ENCODE assay signal across 23 cellular contexts in the genomic region with DNA sequence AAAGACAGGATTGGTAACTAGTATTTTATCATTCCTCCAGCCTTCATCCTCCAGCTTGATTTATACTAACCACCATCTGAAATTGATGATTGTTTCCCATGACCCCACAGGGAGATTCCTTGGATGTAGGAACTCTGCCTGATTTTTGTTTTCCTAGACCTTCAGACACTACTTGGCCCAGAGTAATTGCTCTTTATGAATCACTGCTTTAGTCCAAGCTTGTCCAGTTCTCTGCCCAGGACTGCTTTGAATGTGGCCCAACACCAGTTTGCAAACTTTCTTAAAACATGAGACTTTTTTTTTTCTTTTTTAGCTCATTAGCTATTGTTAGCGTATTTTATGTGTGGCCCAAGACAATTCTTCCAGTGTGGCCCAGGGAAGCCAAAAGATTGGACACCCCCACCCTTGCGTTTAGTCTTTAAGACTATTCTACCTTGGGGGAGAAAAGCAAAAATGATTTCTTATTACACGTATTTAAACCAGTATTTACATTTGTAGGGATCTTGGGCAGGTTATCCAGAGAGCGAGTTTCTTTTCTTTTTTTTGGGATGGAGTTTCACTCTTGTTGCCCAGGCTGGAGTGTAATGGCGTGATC. TPM values are rescaled to one million over a fixed set of nuclear protein-coding genes. Genes with fewer than 3 reads are reported as not detected.
DNase-seq lines count a peak whose midpoint lies in the region; ATAC-seq and TF ChIP-seq lines count a peak whose summit lies in the region.
"Had no signal": no experiment of that assay in that cellular context is flagged by ENCODE, and none has a peak within 500 bp of the region (broad histone marks: within the 10 kb centered on the region; RNA-seq: fewer than 3 reads in every experiment).

No MANE protein-coding gene starts in this region.

- H3K27ac ChIP-seq in spleen (peak overlapping the region in 5 of 8 donors; percentile 28 to 74 (median 72)), heart right ventricle (peak overlapping the region in 1 of 10 donors; percentile 54)
- H3K27ac ChIP-seq: dorsolateral prefrontal cortex, hepatocyte, HL-60, prostate gland, tibial nerve had no signal

- H3K27ac Mint-ChIP-seq in glutamatergic neuron (ENCODE audit: unreplicated experiment) (peak overlapping the region; percentile 60), MCF 10A (ENCODE audit: low read depth, unreplicated experiment) (no peak overlapping the region)
- no peak overlapping the region for H3K27ac Mint-ChIP-seq in stimulated activated effector memory CD8-positive, alpha-beta T cell treated with anti-CD3 and anti-CD28 coated beads, Interleukin-12 subunit alpha, Interleukin-12 subunit beta, amount 100 ng/mL, for 72 hours
- H3K27ac Mint-ChIP-seq: activated CD4-positive, alpha-beta memory T cell treated with anti-CD3 and anti-CD28 coated beads for 36 hours; activated naive CD4-positive, alpha-beta T cell treated with anti-CD3 and anti-CD28 coated beads, Interleukin-2, amount 50 U/mL, for 24 hours; natural killer cell treated with Interleukin-12 subunit alpha and Interleukin-12 subunit beta and Interleukin-15 and Interleukin-18, amount 100 ng/mL, for 72 hours had no signal

- CTCF ChIA-PET in MCF 10A (lab: Yijun Ruan, JAX) = interaction anchor here (0.6 to 1.6 kb wide), 3 partner anchors 19 to 973 kb away, joined by 3 to 5 read pairs (median 4); no protein-coding TSS in a partner anchor

- H3K4me3 Mint-ChIP-seq in glutamatergic neuron (ENCODE audit: unreplicated experiment) = peak overlapping the region; percentile 69
- no peak overlapping the region for H3K4me3 Mint-ChIP-seq in MCF 10A (ENCODE audit: unreplicated experiment)
- H3K4me3 Mint-ChIP-seq in stimulated activated effector memory CD8-positive, alpha-beta T cell treated with anti-CD3 and anti-CD28 coated beads, Interleukin-12 subunit alpha, Interleukin-12 subunit beta, amount 100 ng/mL, for 72 hours = no peak overlapping the region
- H3K4me3 Mint-ChIP-seq: activated CD4-positive, alpha-beta memory T cell treated with anti-CD3 and anti-CD28 coated beads for 36 hours; activated naive CD4-positive, alpha-beta T cell treated with anti-CD3 and anti-CD28 coated beads, Interleukin-2, amount 50 U/mL, for 24 hours; activated T-cell treated with anti-CD3 and anti-CD28 coated beads, Interleukin-2, amount 50 U/mL, for 4 hours; natural killer cell treated with Interleukin-12 subunit alpha and Interleukin-12 subunit beta and Interleukin-15 and Interleukin-18, amount 100 ng/mL, for 72 hours had no signal

- H3K9me3 ChIP-seq in adipocyte (ENCODE audit: control insufficient read depth, low read length) (no peaks in the 10 kb centered on the region), spleen (no peaks in the 10 kb centered on the region), heart right ventricle (no peaks in the 10 kb centered on the region)
- H3K9me3 ChIP-seq: prostate gland, tibial nerve had no signal

- POLR2A ChIA-PET in MCF 10A (lab: Yijun Ruan, JAX) = interaction anchor here (0.7 to 0.9 kb wide), 2 partner anchors 10 to 12 kb away, joined by 3 read pairs; no protein-coding TSS in a partner anchor

- ATAC-seq in heart right ventricle = no peak
- no peak for ATAC-seq in stimulated activated effector memory CD8-positive, alpha-beta T cell treated with anti-CD3 and anti-CD28 coated beads, Interleukin-12 subunit alpha, Interleukin-12 subunit beta, amount 100 ng/mL, for 72 hours
- ATAC-seq: activated T-cell treated with anti-CD3 and anti-CD28 coated beads, Interleukin-2, amount 50 U/mL, for 4 hours; HCT116; natural killer cell treated with Interleukin-12 subunit alpha and Interleukin-12 subunit beta and Interleukin-15 and Interleukin-18, amount 100 ng/mL, for 72 hours had no signal

- DNase-seq in EL = peak; percentile 69
- DNase-seq in adipocyte (ENCODE audit: low read depth) = peak; percentile 26
- no peak for DNase-seq in glutamatergic neuron
- no peak for DNase-seq in spleen
- DNase-seq in MCF 10A (ENCODE audit: unreplicated experiment) = no peak
- DNase-seq in heart right ventricle = no peak
- no peak for DNase-seq in T1000 (lab: John Stamatoyannopoulos, UW)
- DNase-seq in stimulated activated effector memory CD8-positive, alpha-beta T cell treated with anti-CD3 and anti-CD28 coated beads, Interleukin-12 subunit alpha, Interleukin-12 subunit beta, amount 100 ng/mL, for 72 hours (ENCODE audit: low spot score in 2 of 2) = no peak
- DNase-seq: activated CD4-positive, alpha-beta memory T cell treated with anti-CD3 and anti-CD28 coated beads for 36 hours; activated T-cell treated with anti-CD3 and anti-CD28 coated beads, Interleukin-2, amount 50 U/mL, for 4 hours; dorsolateral prefrontal cortex; erythroblast; kidney glomerular epithelial cell; mesendoderm; NCI-H2029; NCI-H446 treated with DMSO at 0.1 percent for 48 hours had no signal

- 90 to 95% (median 93%) methylated on average over 5 of the region's 5 CpGs for WGBS in spleen, 5 donors
- WGBS in heart right ventricle, 2 donors = 91 to 92% methylated on average over 5 of the region's 5 CpGs

- TF ChIP-seq CTCF in glutamatergic neuron (IDR thresholded peaks at IDR 0.05; ENCODE audit: partially characterized antibody, unreplicated experiment) = no peak
- no peak for TF ChIP-seq CTCF in spleen (IDR thresholded peaks at IDR 0.05 in 8 of 11, conservative IDR thresholded peaks at IDR 0.05 in 3 of 11)
- no peak for TF ChIP-seq CTCF in MCF 10A (IDR thresholded peaks at IDR 0.05; ENCODE audit: unreplicated experiment)
- TF ChIP-seq CTCF in heart right ventricle (IDR thresholded peaks at IDR 0.05) = no peak

- H3K4me1 Mint-ChIP-seq in glutamatergic neuron (ENCODE audit: low read depth, unreplicated experiment) (peaks cover 64% of the 10 kb centered on the region), MCF 10A (ENCODE audit: insufficient read depth, unreplicated experiment) (peaks cover 28% of the 10 kb centered on the region)
- no peaks in the 10 kb centered on the region for H3K4me1 Mint-ChIP-seq in stimulated activated effector memory CD8-positive, alpha-beta T cell treated with anti-CD3 and anti-CD28 coated beads, Interleukin-12 subunit alpha, Interleukin-12 subunit beta, amount 100 ng/mL, for 72 hours
- H3K4me1 Mint-ChIP-seq: activated naive CD4-positive, alpha-beta T cell treated with anti-CD3 and anti-CD28 coated beads, Interleukin-2, amount 50 U/mL, for 24 hours had no signal

- no TSS peak for BruUV-seq in MCF 10A (replicated peaks; lab: Mats Ljungman, UMichigan)

- H3K4me1 ChIP-seq in adipocyte (ENCODE audit: control insufficient read depth, insufficient read depth, low read length) (peaks cover 35% of the 10 kb centered on the region), spleen (peaks cover 0 to 70% (median 16%) of the 10 kb centered on the region in 6 donors), heart right ventricle (peaks cover 0 to 37% (median 0%) of the 10 kb centered on the region in 9 donors)
- H3K4me1 ChIP-seq: prostate gland, tibial nerve had no signal

- peak overlapping the region; percentile 28 for H3K9ac ChIP-seq in adipocyte (ENCODE audit: low read length)

- intact Hi-C loops in spleen (cut with DNase I; ENCODE audit: low total_unique reads) = no loop called here
- intact Hi-C loops in MCF 10A (cut with micrococcal nuclease) = no loop called here
- intact Hi-C loops in heart right ventricle (cut with DNase I) = no loop called here

- H3K4me3 ChIP-seq in adipocyte (ENCODE audit: low read length) (no peak overlapping the region), spleen (peak overlapping the region in 1 of 8 donors; percentile 39), heart right ventricle (no peak overlapping the region)
- H3K4me3 ChIP-seq: dorsolateral prefrontal cortex, hepatocyte, prostate gland, tibial nerve had no signal

- no peak for TF ChIP-seq POLR2A in spleen (IDR thresholded peaks at IDR 0.05)

- H3K9me3 Mint-ChIP-seq in glutamatergic neuron (ENCODE audit: unreplicated experiment) (peaks cover 24% of the 10 kb centered on the region), MCF 10A (ENCODE audit: unreplicated experiment) (no peaks in the 10 kb centered on the region)
- H3K9me3 Mint-ChIP-seq in stimulated activated effector memory CD8-positive, alpha-beta T cell treated with anti-CD3 and anti-CD28 coated beads, Interleukin-12 subunit alpha, Interleukin-12 subunit beta, amount 100 ng/mL, for 72 hours = peaks cover 7% of the 10 kb centered on the region
- H3K9me3 Mint-ChIP-seq: activated CD4-positive, alpha-beta memory T cell treated with anti-CD3 and anti-CD28 coated beads for 36 hours; activated naive CD4-positive, alpha-beta T cell treated with anti-CD3 and anti-CD28 coated beads, Interleukin-2, amount 50 U/mL, for 24 hours had no signal

- H3K27me3 ChIP-seq in adipocyte (replicated peaks; ENCODE audit: control insufficient read depth, insufficient read depth, low read length) = no peaks in the 10 kb centered on the region
- no peaks in the 10 kb centered on the region for H3K27me3 ChIP-seq in spleen (replicated peaks in 1 of 7)
- peaks cover 0 to 10% (median 3%) of the 10 kb centered on the region in 7 donors for H3K27me3 ChIP-seq in heart right ventricle
- H3K27me3 ChIP-seq: hepatocyte, tibial nerve had no signal

- H3K36me3 Mint-ChIP-seq in glutamatergic neuron (ENCODE audit: unreplicated experiment) (peaks cover 5% of the 10 kb centered on the region), MCF 10A (ENCODE audit: insufficient read depth, unreplicated experiment) (peaks cover 15% of the 10 kb centered on the region)
- no peaks in the 10 kb centered on the region for H3K36me3 Mint-ChIP-seq in stimulated activated effector memory CD8-positive, alpha-beta T cell treated with anti-CD3 and anti-CD28 coated beads, Interleukin-12 subunit alpha, Interleukin-12 subunit beta, amount 100 ng/mL, for 72 hours
- H3K36me3 Mint-ChIP-seq: activated CD4-positive, alpha-beta memory T cell treated with anti-CD3 and anti-CD28 coated beads for 36 hours; activated naive CD4-positive, alpha-beta T cell treated with anti-CD3 and anti-CD28 coated beads, Interleukin-2, amount 50 U/mL, for 24 hours; natural killer cell treated with Interleukin-12 subunit alpha and Interleukin-12 subunit beta and Interleukin-15 and Interleukin-18, amount 100 ng/mL, for 72 hours had no signal

- H3K27me3 Mint-ChIP-seq in glutamatergic neuron (ENCODE audit: unreplicated experiment) (peaks cover 2% of the 10 kb centered on the region), MCF 10A (ENCODE audit: insufficient read depth, unreplicated experiment) (no peaks in the 10 kb centered on the region)
- H3K27me3 Mint-ChIP-seq: natural killer cell treated with Interleukin-12 subunit alpha and Interleukin-12 subunit beta and Interleukin-15 and Interleukin-18, amount 100 ng/mL, for 72 hours had no signal

- H3K36me3 ChIP-seq in adipocyte (ENCODE audit: control insufficient read depth, insufficient read depth, low read length, severe bottlenecking) = no peaks in the 10 kb centered on the region
- H3K36me3 ChIP-seq in spleen = peaks cover 0 to 19% (median 0%) of the 10 kb centered on the region in 6 donors
- peaks cover 0 to 7% (median 0%) of the 10 kb centered on the region in 9 donors for H3K36me3 ChIP-seq in heart right ventricle
- H3K36me3 ChIP-seq: prostate gland, tibial nerve had no signal

RNA-seq across cellular contexts. Expression of a gene that starts 18.4 kb away (rescaled TPM):
- total RNA-seq in glutamatergic neuron (ENCODE audit: unreplicated experiment) (832 TPM), spleen (100 to 1,000 TPM in 5 of 7 donors, 10 to 100 TPM in 2; 81.8 to 168 (median 114) TPM), MCF 10A (2022) (76.3 and 84.5 TPM in 2 replicates), heart right ventricle (1 to 10 TPM in 7 of 10 donors, under 1 TPM in 3; 0.42 to 8.8 (median 1.6) TPM)
- polyA plus RNA-seq in spleen (10 to 100 TPM; 44.5 to 64.9 (median 51.1) TPM), heart right ventricle (1 to 10 TPM; 1.3 to 2.2 TPM)

Comparison
In these comparisons a context has a peak if more than half of its experiments do, and no peak if none do; other contexts are left out.
1. DNase-seq: peak in EL (single experiment) and adipocyte (single experiment); none in glutamatergic neuron (single experiment), spleen (single experiment), MCF 10A (single experiment), heart right ventricle (0 of 2), T1000 (single experiment) and stimulated activated effector memory CD8-positive, alpha-beta T cell treated with anti-CD3 and anti-CD28 coated beads, Interleukin-12 subunit alpha, Interleukin-12 subunit beta, amount 100 ng/mL, for 72 hours (0 of 2).